12 cellular contexts compared by ENCODE assay signal in genomic region chr14:56002876-56003625, GRCh38.
DNase-seq lines count a peak whose midpoint lies in the region; ATAC-seq lines count a peak whose summit lies in the region.
"Had no signal": no experiment of that assay in that cellular context is flagged by ENCODE, and none has a peak within 500 bp of the region (broad histone marks: within the 10 kb centered on the region; RNA-seq: fewer than 3 reads in every experiment).

No MANE protein-coding gene starts in this region.

- no peak overlapping the region for H2AK5ac ChIP-seq in mesendoderm (ENCODE audit: low read length)

- H3K79me1 ChIP-seq in mesendoderm (ENCODE audit: low read length): no peaks in the 10 kb centered on the region

- no peak overlapping the region for H4K8ac ChIP-seq in mesendoderm (ENCODE audit: low read depth, low read length)

- H2BK5ac ChIP-seq in mesendoderm (ENCODE audit: low read length): no peak overlapping the region

- H3K27ac ChIP-seq in mesendoderm (ENCODE audit: low read depth, low read length): no peak overlapping the region
- H3K27ac ChIP-seq: cardiac muscle cell, thoracic aorta had no signal

- H3K9ac ChIP-seq in mesendoderm (ENCODE audit: low read length): no peak overlapping the region

- H3K56ac ChIP-seq in mesendoderm (ENCODE audit: low read length): no peak overlapping the region

- no peak overlapping the region for H3K4ac ChIP-seq in mesendoderm (ENCODE audit: low read depth, low read length)

- peak; percentile 3 for DNase-seq in activated effector memory CD4-positive, alpha-beta T cell treated with Interleukin-2 at 50 U/mL for 16 hours
- DNase-seq in stimulated activated CD4-positive, alpha-beta T cell treated with anti-CD3 and anti-CD28 coated beads, TNF-alpha, amount 100 ng/mL, for 48 hours (ENCODE audit: low read depth in 3 of 3): peak; percentile 15 to 41 (median 27)
- no peak for DNase-seq in mesendoderm
- no peak for DNase-seq in NCI-H82 treated with DMSO at 0.1 percent for 48 hours (lab: John Stamatoyannopoulos, UW; ENCODE audit: unreplicated experiment)
- no peak for DNase-seq in Ammon's horn (ENCODE audit: low spot score)
- no peak for DNase-seq in AG20443 (ENCODE audit: low spot score)
- DNase-seq: mucosa of descending colon, NCI-H2171 treated with DMSO at 0.1 percent for 48 hours had no signal

- WGBS in mesendoderm (ENCODE audit: extremely low coverage, insufficient coverage, low lambda C conversion rate): no CpG with 5 or more reads among the region's 11 CpGs

- no peak overlapping the region for H4K5ac ChIP-seq in mesendoderm (ENCODE audit: low read length)

- no peaks in the 10 kb centered on the region for H3K79me2 ChIP-seq in mesendoderm (ENCODE audit: control insufficient read depth, insufficient read depth, low read length)

- H2BK120ac ChIP-seq in mesendoderm (ENCODE audit: low read depth, low read length): no peak overlapping the region

- H3K27me3 ChIP-seq in mesendoderm (ENCODE audit: insufficient read depth, low read length, poor library complexity): no peaks in the 10 kb centered on the region
- H3K27me3 ChIP-seq: cardiac muscle cell had no signal

- H3K4me3 ChIP-seq in mesendoderm (ENCODE audit: low read length): no peak overlapping the region
- H3K4me3 ChIP-seq: cardiac muscle cell, mucosa of descending colon, thoracic aorta had no signal

- H3K18ac ChIP-seq in mesendoderm (ENCODE audit: low read length): no peak overlapping the region

- no peak overlapping the region for H3K4me2 ChIP-seq in mesendoderm (ENCODE audit: low read length)

- peak; percentile 62 for ATAC-seq in GM19455 (IDR thresholded peaks at IDR 0.05; ENCODE audit: unreplicated experiment)
- peak; percentile 58 for ATAC-seq in HG03378 (IDR thresholded peaks at IDR 0.05; ENCODE audit: unreplicated experiment)
- ATAC-seq: mucosa of descending colon had no signal

- H2BK15ac ChIP-seq in mesendoderm (replicated peaks; ENCODE audit: low read depth): no peak overlapping the region

- H3K23ac ChIP-seq in mesendoderm (ENCODE audit: low read length): no peak overlapping the region

- peaks cover 6% of the 10 kb centered on the region for H3K4me1 ChIP-seq in mesendoderm (ENCODE audit: control insufficient read depth, low read depth, low read length)

- H3K36me3 ChIP-seq in mesendoderm (ENCODE audit: control insufficient read depth, insufficient read depth, low read length): no peaks in the 10 kb centered on the region
- H3K36me3 ChIP-seq: cardiac muscle cell, thoracic aorta had no signal

Comparison
In these comparisons a context has a peak if more than half of its experiments do, and no peak if none do; other contexts are left out.
1. DNase-seq: peak in activated effector memory CD4-positive, alpha-beta T cell treated with Interleukin-2 at 50 U/mL for 16 hours (single experiment) and stimulated activated CD4-positive, alpha-beta T cell treated with anti-CD3 and anti-CD28 coated beads, TNF-alpha, amount 100 ng/mL, for 48 hours (3 of 3); none in mesendoderm (single experiment), NCI-H82 treated with DMSO at 0.1 percent for 48 hours (single experiment), Ammon's horn (single experiment) and AG20443 (single experiment).